Comparison of ENCODE assay signal across 1 cellular context in the genomic region with DNA sequence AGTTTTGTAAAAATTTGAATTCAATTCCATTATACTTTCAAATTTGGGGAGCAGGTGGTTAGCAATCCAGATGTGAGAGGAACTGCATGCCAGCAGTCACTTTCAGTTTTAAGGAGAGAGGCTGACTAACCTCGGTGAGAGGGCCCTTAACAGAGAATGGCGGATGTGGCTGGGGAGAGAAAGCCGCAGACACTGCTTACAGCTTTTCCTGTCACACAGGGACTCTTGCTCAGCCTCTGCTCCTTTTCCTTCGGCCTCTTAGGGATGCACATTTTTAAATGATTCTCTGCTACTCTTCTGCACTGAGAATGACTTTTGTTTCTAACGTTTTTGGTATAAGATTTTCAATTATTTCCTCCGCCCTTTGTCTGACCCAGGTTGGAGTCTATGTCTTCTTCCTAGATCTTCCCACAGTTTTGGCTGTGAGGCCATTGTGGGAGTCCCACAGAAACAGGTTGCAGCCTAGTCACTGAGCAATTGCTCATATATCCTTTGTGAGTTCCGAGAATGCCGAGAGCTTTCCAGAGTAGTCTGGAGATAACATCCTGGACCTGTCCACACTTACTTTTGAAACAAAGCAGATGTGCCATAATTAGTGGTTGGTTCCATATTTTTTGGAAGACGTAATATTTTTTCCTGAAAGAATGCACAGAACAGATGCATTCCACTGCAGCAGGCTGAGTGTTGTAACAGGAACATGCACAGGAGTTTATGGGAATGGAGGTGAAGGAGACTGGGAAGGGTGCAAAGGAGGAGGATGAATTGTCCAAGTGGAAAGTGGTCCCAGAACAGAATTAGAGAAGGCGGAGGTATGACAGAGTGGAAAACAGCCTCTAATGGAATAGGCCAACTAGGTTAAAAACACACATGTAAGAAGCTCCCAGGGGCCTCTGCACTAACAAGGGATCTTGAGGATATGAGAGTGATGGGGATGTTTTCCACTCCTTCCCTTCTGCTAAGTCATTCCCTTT.
TF ChIP-seq lines count a peak whose summit lies in the region.

No MANE protein-coding gene starts in this region.

TF ChIP-seq in GM12878, 131 proteins besides CTCF, POLR2A, EP300 and RAD21 (continued from another document):
- TF ChIP-seq PRDM15 (CRISPR knock-in tag; IDR thresholded peaks at IDR 0.05) (no peak), MTA2 (IDR thresholded peaks at IDR 0.05; ENCODE audit: low read depth) (peak; percentile 30; the same call in 1 of the 2 replicates), CBFB (IDR thresholded peaks at IDR 0.05; ENCODE audit: low read depth) (0 out of 2 replicates have a peak, but pooled peaks have one; percentile 34), SMARCA5 (IDR thresholded peaks at IDR 0.05) (no peak), NR2F1 (conservative IDR thresholded peaks at IDR 0.05) (no peak), SIX5 (IDR thresholded peaks at IDR 0.05; ENCODE audit: low read depth, low read length, severe bottlenecking) (no peak), RELB (IDR thresholded peaks at IDR 0.05; ENCODE audit: low read depth) (0 out of 2 replicates have a peak, but pooled peaks have one; percentile 59), IKZF1 (conservative IDR thresholded peaks at IDR 0.05) (peak; percentile 76), CBX3 (IDR thresholded peaks at IDR 0.05; ENCODE audit: borderline replicate concordance, low read depth) (no peak), ZNF24 (IDR thresholded peaks at IDR 0.05) (no peak), NFIC (IDR thresholded peaks at IDR 0.05; ENCODE audit: low read depth, low read length) (peak; percentile 52), JUND (IDR thresholded peaks at IDR 0.05; ENCODE audit: low read depth, low read length) (no peak), CBX5 (IDR thresholded peaks at IDR 0.05; ENCODE audit: low read depth) (no peak), IKZF2 (IDR thresholded peaks at IDR 0.05) (peak; percentile 79 to 86), STAT1 (conservative IDR thresholded peaks at IDR 0.05) (no peak), PKNOX1 (IDR thresholded peaks at IDR 0.05) (no peak), RCOR1 (conservative IDR thresholded peaks at IDR 0.05; ENCODE audit: low read depth, low read length) (no peak), ETV6 (conservative IDR thresholded peaks at IDR 0.05 in 1 of 2, IDR thresholded peaks at IDR 0.05 in 1 of 2; ENCODE audit: borderline replicate concordance in 1 of 2, low read depth in 1 of 2) (no peak), BCL11A (IDR thresholded peaks at IDR 0.05; ENCODE audit: low read depth, low read length) (no peak), NKRF (conservative IDR thresholded peaks at IDR 0.05) (no peak), SPI1 (IDR thresholded peaks at IDR 0.05; ENCODE audit: borderline replicate concordance, insufficient read depth, low read depth, low read length) (peak; percentile 46; the same call in 1 of the 2 replicates), IRF3 (IDR thresholded peaks at IDR 0.05) (no peak), SUZ12 (IDR thresholded peaks at IDR 0.05; ENCODE audit: unreplicated experiment) (no peak)
